ENCODE assay signal across 1 cellular context in genomic region chr19:19546751-19547162, GRCh38.
TF ChIP-seq lines count a peak whose summit lies in the region.

No MANE protein-coding gene starts in this region.

TF ChIP-seq in SK-N-SH, 30 proteins besides CTCF, POLR2A, EP300 and RAD21:
- TF ChIP-seq MXI1 (IDR thresholded peaks at IDR 0.05; ENCODE audit: low read depth, low read length): peak; percentile 38; the same call in 1 of the 2 replicates
- no peak for TF ChIP-seq RXRA (IDR thresholded peaks at IDR 0.05; ENCODE audit: borderline replicate concordance, low read depth)
